In the genomic region with DNA sequence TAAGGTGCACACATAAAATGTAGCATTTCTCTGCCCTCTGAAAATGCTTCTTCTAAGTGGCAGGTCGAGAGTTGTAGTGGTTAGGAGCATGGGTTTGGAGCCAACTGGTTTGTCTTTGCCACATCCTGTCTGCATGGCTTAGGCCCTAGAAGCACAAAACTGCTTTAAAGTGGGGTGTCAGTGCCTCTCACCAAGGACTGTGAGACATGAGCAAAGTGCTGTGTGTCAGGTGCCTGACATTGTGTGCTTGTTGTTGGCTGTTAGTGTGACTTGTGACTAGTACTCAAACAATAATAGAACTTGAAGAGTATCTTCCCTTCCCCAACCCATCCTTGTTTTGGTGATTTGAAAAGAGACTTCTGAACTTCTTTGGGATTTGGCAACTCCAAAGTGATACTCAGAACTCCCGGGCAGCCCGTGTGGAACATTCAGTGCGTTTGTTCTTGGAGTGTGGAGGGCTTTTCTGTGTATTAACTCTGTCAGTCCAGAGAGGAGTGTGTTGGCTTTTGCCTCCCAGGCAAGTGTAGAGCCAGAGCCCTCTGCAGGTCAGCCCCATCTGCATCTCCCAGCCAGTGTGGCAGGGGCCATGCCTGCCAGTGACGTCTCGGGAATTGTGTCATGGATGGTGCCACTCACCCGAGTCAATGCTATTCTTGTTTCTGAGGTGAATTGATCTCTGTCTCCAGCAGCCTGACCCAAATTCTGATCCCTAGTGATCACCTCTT, we compare ENCODE assay signal across 8 cellular contexts. TPM values are rescaled to one million over a fixed set of nuclear protein-coding genes. Genes with fewer than 3 reads are reported as not detected.
DNase-seq lines count a peak whose midpoint lies in the region; ATAC-seq and TF ChIP-seq lines count a peak whose summit lies in the region.

No MANE protein-coding gene starts in this region.

- H3K4me3 ChIP-seq in CD8-positive, alpha-beta memory T cell (ENCODE audit: low read length), result peak overlapping the region; percentile 6
- no peak overlapping the region for H3K4me3 ChIP-seq in suprapubic skin

- TF ChIP-seq EP300 in suprapubic skin (IDR thresholded peaks at IDR 0.05), result no peak

- 74% methylated on average over 7 of the region's 7 CpGs for WGBS in suprapubic skin

- peak; percentile 42 for ATAC-seq in HG03103 (IDR thresholded peaks at IDR 0.05; ENCODE audit: low read depth, unreplicated experiment)

- no peaks in the 10 kb centered on the region for H3K9me3 ChIP-seq in CD8-positive, alpha-beta memory T cell (ENCODE audit: low read length)
- no peaks in the 10 kb centered on the region for H3K9me3 ChIP-seq in suprapubic skin

- TF ChIP-seq POLR2A in suprapubic skin (IDR thresholded peaks at IDR 0.05), result no peak

- H3K9me3 Mint-ChIP-seq in CD8-positive, alpha-beta memory T cell, result no peaks in the 10 kb centered on the region

- no peak overlapping the region for H3K27ac ChIP-seq in CD8-positive, alpha-beta memory T cell (ENCODE audit: low read depth, low read length)
- no peak overlapping the region for H3K27ac ChIP-seq in suprapubic skin

- POLR2A ChIA-PET in CD8-positive, alpha-beta memory T cell (lab: Charles Lee), result no interaction called here

- peaks cover 4 to 29% (median 11%) of the 10 kb centered on the region in 3 donors for H3K36me3 Mint-ChIP-seq in CD8-positive, alpha-beta memory T cell

- TF ChIP-seq CTCF in suprapubic skin (IDR thresholded peaks at IDR 0.05), result no peak

- H3K4me3 Mint-ChIP-seq in CD8-positive, alpha-beta memory T cell, result peak overlapping the region in 6 of 7 donors; percentile 36 to 82 (median 68)

- H3K4me1 ChIP-seq in CD8-positive, alpha-beta memory T cell (ENCODE audit: insufficient read depth, low read length), result peaks cover 73% of the 10 kb centered on the region
- H3K4me1 ChIP-seq in suprapubic skin, result peaks cover 33% of the 10 kb centered on the region

- H3K27me3 ChIP-seq in CD8-positive, alpha-beta memory T cell (ENCODE audit: insufficient read depth, low read length, poor library complexity, severe bottlenecking), result no peaks in the 10 kb centered on the region
- no peaks in the 10 kb centered on the region for H3K27me3 ChIP-seq in suprapubic skin

- no peaks in the 10 kb centered on the region for H3K27me3 Mint-ChIP-seq in CD8-positive, alpha-beta memory T cell

- DNase-seq in CD8-positive, alpha-beta memory T cell, result peak; percentile 30 to 82 (median 64)
- DNase-seq in activated T-cell treated with anti-CD3 and anti-CD28 coated beads for 24 hours (ENCODE audit: low read depth) (peak; percentile 23), middle frontal gyrus (ENCODE audit: extremely low spot score, low spot score) (peak; percentile 36), NCI-H1694 (lab: John Stamatoyannopoulos, UW) (no peak), OCI-M1 (lab: John Stamatoyannopoulos, UW) (no peak), suprapubic skin (ENCODE audit: low spot score in 2 of 2) (no peak), NCI-H748 (lab: John Stamatoyannopoulos, UW; ENCODE audit: unreplicated experiment) (no peak)

- H3K4me1 Mint-ChIP-seq in CD8-positive, alpha-beta memory T cell, result peaks cover 67 to 95% (median 92%) of the 10 kb centered on the region in 3 donors

- H3K27ac Mint-ChIP-seq in CD8-positive, alpha-beta memory T cell, result peak overlapping the region; percentile 6 to 91 (median 82)

- CTCF ChIA-PET in CD8-positive, alpha-beta memory T cell (lab: Charles Lee), result no interaction called here

- peaks cover 6% of the 10 kb centered on the region for H3K36me3 ChIP-seq in CD8-positive, alpha-beta memory T cell (ENCODE audit: insufficient read depth, low read length)
- H3K36me3 ChIP-seq in suprapubic skin, result peaks cover 6% of the 10 kb centered on the region

RNA-seq across cellular contexts. Expression of a gene that starts 5.0 kb away (rescaled TPM):
- 10 to 100 TPM; 40.9 to 42.4 TPM for total RNA-seq in CD8-positive, alpha-beta memory T cell
- polyA plus RNA-seq in CD8-positive, alpha-beta memory T cell, result 6.4 TPM
- total RNA-seq in suprapubic skin, result 10 to 100 TPM; 16.9 to 42.1 (median 32.9) TPM

Comparison
In these comparisons a context has a peak if more than half of its experiments do, and no peak if none do; other contexts are left out.
1. DNase-seq: peak in CD8-positive, alpha-beta memory T cell (5 of 5), activated T-cell treated with anti-CD3 and anti-CD28 coated beads for 24 hours (single experiment) and middle frontal gyrus (single experiment); none in NCI-H1694 (single experiment), OCI-M1 (single experiment), suprapubic skin (0 of 2) and NCI-H748 (single experiment).